In genomic region chr15:89129123-89129815, GRCh38 we compare ENCODE assay signal across 8 cellular contexts. TPM values are rescaled to one million over a fixed set of nuclear protein-coding genes. Genes with fewer than 3 reads are reported as not detected.
DNase-seq lines count a peak whose midpoint lies in the region; ATAC-seq, FAIRE-seq and TF ChIP-seq lines count a peak whose summit lies in the region.

No MANE protein-coding gene starts in this region.

- ATAC-seq in HG03432 (IDR thresholded peaks at IDR 0.05; ENCODE audit: unreplicated experiment) = peak; percentile 49
- ATAC-seq in K562 = peak; percentile 90
- peak; percentile 35 for ATAC-seq in left lung

- H2AFZ ChIP-seq in K562 (ENCODE audit: low read depth, low read length) = no peak overlapping the region

- H3K36me3 Mint-ChIP-seq in Calu3 (ENCODE audit: insufficient read depth, unreplicated experiment) = peaks cover 25% of the 10 kb centered on the region

- H3K27me3 Mint-ChIP-seq in Calu3 (ENCODE audit: unreplicated experiment) = no peaks in the 10 kb centered on the region

- POLR2A ChIA-PET in K562 (lab: Yijun Ruan, JAX) = interaction anchor here (0.6 to 1.9 kb wide), 6 partner anchors 12 to 190 kb away, joined by 3 to 6 read pairs (median 4); partner anchors contain the start of gene ABHD2

- intact Hi-C loops in Calu3 (cut with micrococcal nuclease; ENCODE audit: unreplicated experiment) = loop anchor here (1.0 to 5.0 kb wide), 4 partner anchors 38 to 72 kb away; partner anchors contain the start of gene ABHD2
- intact Hi-C loops in K562 (cut with micrococcal nuclease) = loop anchor here (1.0 to 2.0 kb wide), 2 partner anchors 40 to 72 kb away; partner anchors contain the start of gene ABHD2
- intact Hi-C loops in left lung (cut with DNase I) = no loop called here

- FAIRE-seq in K562 (lab: Jason Lieb, UNC) = peak; percentile 52

- no peaks in the 10 kb centered on the region for H3K9me3 ChIP-seq in K562 (replicated peaks; ENCODE audit: control insufficient read depth, insufficient read depth, low read depth, low read length)
- H3K9me3 ChIP-seq in left lung = no peaks in the 10 kb centered on the region

- no TSS peak for BruUV-seq in Calu3 (replicated peaks; lab: Mats Ljungman, UMichigan)
- BruUV-seq in K562 (replicated peaks; lab: Mats Ljungman, UMichigan) = no TSS peak

- peaks cover 5% of the 10 kb centered on the region; the same call in 2 of the 3 replicates for H3K79me2 ChIP-seq in K562 (ENCODE audit: control insufficient read depth, insufficient read depth, low read length)

- H3K4me2 ChIP-seq in K562 (ENCODE audit: insufficient read depth, low read length) = no peak overlapping the region

- H3K4me1 Mint-ChIP-seq in Calu3 (ENCODE audit: low read depth, unreplicated experiment) = peaks cover 35% of the 10 kb centered on the region

- no peak for TF ChIP-seq POLR2A in K562 (conservative IDR thresholded peaks at IDR 0.05)

- TF ChIP-seq RAD21 in K562 (CRISPR knock-in tag; conservative IDR thresholded peaks at IDR 0.05 in 1 of 2, IDR thresholded peaks at IDR 0.05 in 1 of 2) = peak; percentile 63 to 74

- H3K9ac ChIP-seq in K562 (ENCODE audit: insufficient read depth in 1 of 2, low read depth in 2 of 2, low read length in 2 of 2) = no peak overlapping the region

- H3K27ac ChIP-seq in K562 (ENCODE audit: extremely low read depth, low read depth, low read length) = no peak overlapping the region
- H3K27ac ChIP-seq in left lung = peak overlapping the region; percentile 58 to 87

- 44% methylated on average over 3 of the region's 3 CpGs for WGBS in K562 (ENCODE audit: insufficient coverage, low coverage, missing lambda C conversion rate)

- H4K20me1 ChIP-seq in K562 (replicated peaks; ENCODE audit: control insufficient read depth, insufficient read depth, low read length) = no peaks in the 10 kb centered on the region

- H3K4me1 ChIP-seq in K562 (replicated peaks in 1 of 2; ENCODE audit: control insufficient read depth in 2 of 2, insufficient read depth in 2 of 2, low read length in 2 of 2) = peaks cover 0 to 18% of the 10 kb centered on the region in 2 experiments; a peak in 2 of 5 replicates
- peaks cover 9 to 70% of the 10 kb centered on the region in 2 donors for H3K4me1 ChIP-seq in left lung

- in situ Hi-C loops in K562 (cut with MboI) = loop anchor here (5.0 kb wide), 1 partner anchor 72 kb away; no protein-coding TSS in a partner anchor

- H3K27me3 ChIP-seq in K562 (ENCODE audit: control insufficient read depth in 2 of 2, insufficient read depth in 2 of 2, low read length in 2 of 2) (no peaks in the 10 kb centered on the region), left lung (no peaks in the 10 kb centered on the region)

- TF ChIP-seq EP300 in K562 (IDR thresholded peaks at IDR 0.05; ENCODE audit: low read length) = no peak

- DNase-seq in Calu3 (peak; percentile 78), T-helper 22 cell (ENCODE audit: low read depth) (peak; percentile 35), K562 (ENCODE audit: extremely low read depth in 1 of 4, low spot score in 3 of 4) (peak; percentile 55 to 65 (median 59)), left lung (peak in 1 of 2 donors; percentile 81), medulla oblongata (ENCODE audit: extremely low spot score) (no peak), foreskin melanocyte (no peak)
- DNase-seq in stimulated activated CD8-positive, alpha-beta memory T cell treated with anti-CD3 and anti-CD28 coated beads, Interleukin-4, amount 100 ng/mL, for 4 hours (ENCODE audit: low read depth in 2 of 2, low spot score in 1 of 2) = peak; percentile 26 to 37

- TF ChIP-seq CTCF in Calu3 (IDR thresholded peaks at IDR 0.05; ENCODE audit: unreplicated experiment) (peak; percentile 79), K562 (IDR thresholded peaks at IDR 0.05 in 2 of 3, conservative IDR thresholded peaks at IDR 0.05 in 1 of 3; ENCODE audit: insufficient read depth in 2 of 3, low read depth in 1 of 3, low read length in 3 of 3) (peak; percentile 81 to 90 (median 84)), left lung (IDR thresholded peaks at IDR 0.05) (peak; percentile 58 to 60)

- no peak overlapping the region for H3K4me3 Mint-ChIP-seq in Calu3 (ENCODE audit: low read depth, unreplicated experiment)

- H3K36me3 ChIP-seq in K562 (ENCODE audit: control insufficient read depth, insufficient read depth, low read length) = peaks cover 77% of the 10 kb centered on the region
- peaks cover 0 to 27% of the 10 kb centered on the region in 2 donors for H3K36me3 ChIP-seq in left lung

- H3K9me3 Mint-ChIP-seq in Calu3 (ENCODE audit: low read depth, unreplicated experiment) = no peaks in the 10 kb centered on the region

- no peaks in the 10 kb centered on the region for H3K9me1 ChIP-seq in K562 (ENCODE audit: control insufficient read depth, insufficient read depth, low read length)

- CTCF ChIA-PET in Calu3 (lab: Charles Lee) = interaction anchor here (0.6 to 1.9 kb wide), 17 partner anchors 9 to 225 kb away, joined by 3 to 15 read pairs (median 3); partner anchors contain the start of gene ABHD2
- CTCF ChIA-PET in K562 (lab: Yijun Ruan, JAX; ENCODE audit: low intra/inter-chr PET ratio) = interaction anchor here (0.6 to 4.8 kb wide), 9 partner anchors 14 to 235 kb away, joined by 3 to 58 read pairs (median 4); no protein-coding TSS in a partner anchor

- H3K4me3 ChIP-seq in K562 (no peak overlapping the region), left lung (no peak overlapping the region)

- no peak overlapping the region for H3K27ac Mint-ChIP-seq in Calu3 (ENCODE audit: unreplicated experiment)

TF ChIP-seq in K562, 482 proteins besides CTCF, POLR2A, EP300 and RAD21 (continues in another document):
- TF ChIP-seq, protein P1, sequence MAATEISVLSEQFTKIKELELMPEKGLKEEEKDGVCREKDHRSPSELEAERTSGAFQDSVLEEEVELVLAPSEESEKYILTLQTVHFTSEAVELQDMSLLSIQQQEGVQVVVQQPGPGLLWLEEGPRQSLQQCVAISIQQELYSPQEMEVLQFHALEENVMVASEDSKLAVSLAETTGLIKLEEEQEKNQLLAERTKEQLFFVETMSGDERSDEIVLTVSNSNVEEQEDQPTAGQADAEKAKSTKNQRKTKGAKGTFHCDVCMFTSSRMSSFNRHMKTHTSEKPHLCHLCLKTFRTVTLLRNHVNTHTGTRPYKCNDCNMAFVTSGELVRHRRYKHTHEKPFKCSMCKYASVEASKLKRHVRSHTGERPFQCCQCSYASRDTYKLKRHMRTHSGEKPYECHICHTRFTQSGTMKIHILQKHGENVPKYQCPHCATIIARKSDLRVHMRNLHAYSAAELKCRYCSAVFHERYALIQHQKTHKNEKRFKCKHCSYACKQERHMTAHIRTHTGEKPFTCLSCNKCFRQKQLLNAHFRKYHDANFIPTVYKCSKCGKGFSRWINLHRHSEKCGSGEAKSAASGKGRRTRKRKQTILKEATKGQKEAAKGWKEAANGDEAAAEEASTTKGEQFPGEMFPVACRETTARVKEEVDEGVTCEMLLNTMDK (IDR thresholded peaks at IDR 0.05; ENCODE audit: borderline replicate concordance, insufficient read depth, low read depth, low read length, poor library complexity, severe bottlenecking) = peak; percentile 9
- TF ChIP-seq CEBPG (CRISPR knock-in tag; IDR thresholded peaks at IDR 0.05) (no peak), CEBPG (tag; conservative IDR thresholded peaks at IDR 0.05 in 1 of 2, IDR thresholded peaks at IDR 0.05 in 1 of 2) (no peak), GTF2B (IDR thresholded peaks at IDR 0.05; ENCODE audit: extremely low read depth, insufficient read length) (no peak), TFAP4 (CRISPR knock-in tag; IDR thresholded peaks at IDR 0.05; ENCODE audit: borderline replicate concordance) (peak; percentile 30; the same call in 1 of the 2 replicates), SMC3 (conservative IDR thresholded peaks at IDR 0.05; ENCODE audit: insufficient read depth, low read depth, low read length) (peak; percentile 67), C11orf30 (IDR thresholded peaks at IDR 0.05; ENCODE audit: low read depth) (peak; percentile 59; the same call in 1 of the 2 replicates), KAT7 (CRISPR knock-in tag; IDR thresholded peaks at IDR 0.05; ENCODE audit: borderline replicate concordance) (0 out of 2 replicates have a peak, but pooled peaks have one; percentile 40)

RNA-seq across cellular contexts. Expression of gene ABHD2, which starts 41.0 kb away (rescaled TPM):
- total RNA-seq in Calu3 (2022) (300 and 353 TPM in 2 replicates), K562 (2014; rRNA removed) (33.0 and 57.6 TPM in 2 replicates), K562 (2014; rRNA removed; fragmentation: Illumina TruSeq; extraction: Trizol) (41.4 and 47.5 TPM in 2 replicates), K562 (2015; rRNA removed; fragmentation: Illumina TruSeq; extraction: Trizol) (48.9 and 49.2 TPM in 2 replicates), K562 (2021) (80.9 and 99.8 TPM in 2 replicates), left lung (100 to 1,000 TPM; 214 to 231 TPM)
- 132 and 172 TPM in 2 replicates for total RNA-seq in K562 (2011; cell fraction: chromatin; rRNA removed; ENCODE audit: low replicate concordance)
- 83.2 and 102 TPM in 2 replicates for total RNA-seq in K562 (2011; cell fraction: nucleolus; rRNA removed)
- 106 and 122 TPM in 2 replicates for total RNA-seq in K562 (2011; cell fraction: nucleoplasm; rRNA removed)
- polyA plus RNA-seq in K562 (2011; rRNA removed) (54.0 and 74.7 TPM in 2 replicates), K562 (2014; fragmentation: Illumina TruSeq; extraction: Trizol) (76.3 and 78.6 TPM in 2 replicates), K562 (2014; fragmentation: Nextera tagmentation; extraction: Ambion mirVana) (10 to 100 TPM; 16.9 to 18.1 TPM), K562 (2014; rRNA removed) (30.4 and 34.5 TPM in 2 replicates)
- 51.7 and 55.3 TPM in 2 replicates for polyA plus RNA-seq in K562 (2011; cell fraction: cytosol; rRNA removed)
- 45.7 and 51.1 TPM in 2 replicates for polyA plus RNA-seq in K562 (2011; cell fraction: nucleus; rRNA removed)
- 31.8 and 34.6 TPM in 2 replicates for polyA plus RNA-seq in K562 (2012)
- polyA minus RNA-seq in K562 (2011; rRNA and poly(A)+ RNA removed) = 150 and 180 TPM in 2 replicates
- polyA minus RNA-seq in K562 (2011; cell fraction: cytosol; rRNA and poly(A)+ RNA removed) = 54.4 and 55.4 TPM in 2 replicates
- polyA minus RNA-seq in K562 (2011; cell fraction: nucleus; rRNA and poly(A)+ RNA removed) = 26.9 and 57.4 TPM in 2 replicates

Comparison
In these comparisons a context has a peak if more than half of its experiments do, and no peak if none do; other contexts are left out.
1. DNase-seq: peak in Calu3 (single experiment), T-helper 22 cell (single experiment), K562 (4 of 4) and stimulated activated CD8-positive, alpha-beta memory T cell treated with anti-CD3 and anti-CD28 coated beads, Interleukin-4, amount 100 ng/mL, for 4 hours (2 of 2); none in medulla oblongata (single experiment) and foreskin melanocyte (single experiment).
2. ATAC-seq: peak in every context shown above with its lines; median percentile 90 in K562; 49 in HG03432; 35 in left lung.
3. intact Hi-C loops: an anchor here in Calu3 (1.0 to 5.0 kb wide) and K562 (1.0 to 2.0 kb wide); none called in left lung.
4. Peak in every context shown above with its lines, with median percentiles within 50 percentile points of each other: CTCF ChIP-seq.